In the genomic region with DNA sequence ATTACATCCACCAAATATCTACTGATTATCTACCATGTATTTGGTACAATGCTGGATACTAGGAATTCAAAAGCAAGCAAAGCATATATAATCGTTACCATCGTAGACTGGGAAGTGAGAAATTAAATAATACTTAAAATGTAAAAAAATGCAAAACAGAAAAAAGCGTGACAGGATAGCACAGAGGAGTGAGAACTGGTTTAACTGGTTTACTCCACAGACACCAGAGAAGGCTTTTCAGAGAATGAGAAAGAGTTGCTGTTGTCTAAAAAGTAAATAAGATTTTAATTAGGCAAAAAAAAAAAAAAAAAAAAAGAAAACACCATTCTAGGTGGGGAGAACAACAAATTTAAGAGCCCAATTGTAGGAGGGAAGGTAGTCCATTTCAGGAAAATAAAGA, we compare ENCODE assay signal across 22 cellular contexts.
DNase-seq lines count a peak whose midpoint lies in the region; ATAC-seq, FAIRE-seq and TF ChIP-seq lines count a peak whose summit lies in the region.
"Had no signal": no experiment of that assay in that cellular context is flagged by ENCODE, and none has a peak within 500 bp of the region (broad histone marks: within the 10 kb centered on the region; RNA-seq: fewer than 3 reads in every experiment).

No MANE protein-coding gene starts in this region.

- no peak overlapping the region for H2BK120ac ChIP-seq in H1 (replicated peaks; ENCODE audit: low read depth, low read length)

- no peak overlapping the region for H4K8ac ChIP-seq in H1 (ENCODE audit: extremely low read depth, insufficient read depth, low read length)

- no peaks in the 10 kb centered on the region for H3K9me3 ChIP-seq in H1 (ENCODE audit: insufficient read depth in 2 of 2, low read depth in 1 of 2, low read length in 1 of 2)
- H3K9me3 ChIP-seq: SJSA1 had no signal

- peak overlapping the region; percentile 73 for H4K5ac ChIP-seq in H1 (ENCODE audit: insufficient read length, low read depth, low read length)

- no peaks in the 10 kb centered on the region for H4K20me1 ChIP-seq in H1 (replicated peaks in 1 of 2; ENCODE audit: control insufficient read depth in 1 of 2, insufficient read depth in 2 of 2, low read length in 2 of 2)

- FAIRE-seq in H1 (lab: Jason Lieb, UNC) = no peak
- FAIRE-seq: HTR-8/SVneo had no signal

- no peak overlapping the region for H2BK12ac ChIP-seq in H1 (ENCODE audit: low read depth, low read length)

- no peaks in the 10 kb centered on the region for H3K79me2 ChIP-seq in H1 (ENCODE audit: control insufficient read depth in 1 of 2, insufficient read depth in 2 of 2, low read length in 2 of 2)

- DNase-seq in NCI-H748 (lab: John Stamatoyannopoulos, UW; ENCODE audit: unreplicated experiment) (peak; percentile 50), NCI-H748 treated with DMSO at 0.1 percent for 48 hours (lab: John Stamatoyannopoulos, UW) (no peak), NCI-H2029 treated with DMSO at 0.1 percent for 48 hours (lab: John Stamatoyannopoulos, UW) (peak; percentile 0), H1 (ENCODE audit: low read depth in 1 of 2, low spot score in 2 of 2) (no peak), NCI-H82 treated with DMSO at 0.1 percent for 48 hours (lab: John Stamatoyannopoulos, UW; ENCODE audit: unreplicated experiment) (no peak), iPS-NIHi11 (ENCODE audit: low spot score) (no peak), NCI-H146 (lab: John Stamatoyannopoulos, UW) (no peak)
- DNase-seq: EL, H9, HFFc6, IMR-90, NCI-H1105, NCI-H2107, NCI-H82, OCI-M1, T-helper 1 cell had no signal

- no peak overlapping the region for H2AK5ac ChIP-seq in H1 (ENCODE audit: low read depth, low read length)

- 42% methylated on average over 3 of the region's 3 CpGs; no CpG with 5 or more reads in 1 of the 2 experiments for WGBS in H1 (ENCODE audit: extremely low coverage in 1 of 2, insufficient coverage in 1 of 2, insufficient read length in 1 of 2, insufficient replicate concordance in 2 of 2, low coverage in 1 of 2, low lambda C conversion rate in 2 of 2, missing lambda C conversion rate in 1 of 2), 2 experiments

- peak overlapping the region in 1 of 4 experiments; percentile 28; a peak in 1 of 8 replicates for H3K4me3 ChIP-seq in H1 (ENCODE audit: extremely low read depth in 1 of 4, insufficient read depth in 2 of 4, low read depth in 3 of 4, low read length in 4 of 4)
- H3K4me3 ChIP-seq: SJSA1 had no signal

- no peak overlapping the region for H3K18ac ChIP-seq in H1 (ENCODE audit: extremely low read depth, low read length)

- peak overlapping the region in 1 of 2 experiments; percentile 44; a peak in 1 of 4 replicates for H3K4me2 ChIP-seq in H1 (ENCODE audit: insufficient read depth in 1 of 2, low read depth in 2 of 2, low read length in 2 of 2)
- H3K4me2 ChIP-seq: KMS-11 had no signal

- no peak overlapping the region for H3K14ac ChIP-seq in H1 (ENCODE audit: insufficient read length)

- no peaks in the 10 kb centered on the region for H3K36me3 ChIP-seq in H1 (ENCODE audit: control insufficient read depth in 2 of 4, insufficient read depth in 4 of 4, low read length in 3 of 4)
- H3K36me3 ChIP-seq: SJSA1 had no signal

- H3K23ac ChIP-seq in H1 (ENCODE audit: insufficient read length) = no peak overlapping the region

- H4K91ac ChIP-seq in H1 (replicated peaks; ENCODE audit: insufficient read length, low read length) = no peak overlapping the region

- no peaks in the 10 kb centered on the region for H3K23me2 ChIP-seq in H1 (ENCODE audit: low read depth, low read length)

- H3K56ac ChIP-seq in H1 (replicated peaks; ENCODE audit: insufficient read length, low read depth, low read length) = no peak overlapping the region

- H3K4me1 ChIP-seq in H1 (replicated peaks in 1 of 4; ENCODE audit: control insufficient read depth in 3 of 4, insufficient read depth in 4 of 4, low read length in 3 of 4) = 0 out of 7 replicates have a peak, but pooled peaks cover 0 to 4% (median 1%) of the 10 kb centered on the region in 4 experiments
- H3K4me1 ChIP-seq: SJSA1 had no signal

- no peak for TF ChIP-seq EP300 in H1 (IDR thresholded peaks at IDR 0.05; ENCODE audit: borderline replicate concordance in 1 of 2, low read depth in 2 of 2, low read length in 2 of 2)

- H3K4ac ChIP-seq in H1 (replicated peaks; ENCODE audit: insufficient read length, low read depth, low read length) = no peak overlapping the region

- no peaks in the 10 kb centered on the region for H3K27me3 ChIP-seq in H1 (replicated peaks in 1 of 4; ENCODE audit: control insufficient read depth in 3 of 4, extremely low read depth in 1 of 4, insufficient read depth in 3 of 4, low read length in 3 of 4)
- H3K27me3 ChIP-seq: SJSA1 had no signal

- H3K9ac ChIP-seq in H1 (replicated peaks in 1 of 4; ENCODE audit: extremely low read depth in 1 of 4, low read depth in 3 of 4, low read length in 3 of 4) = no peak overlapping the region
- H3K9ac ChIP-seq: KMS-11 had no signal

- CTCF ChIA-PET in H1 (lab: Charles Lee; ENCODE audit: partially characterized antibody) = interaction anchor here (0.5 to 0.7 kb wide), 2 partner anchors 12 to 66 kb away, joined by 3 read pairs; no protein-coding TSS in a partner anchor

- H2BK15ac ChIP-seq in H1 (ENCODE audit: low read length) = no peak overlapping the region

- TF ChIP-seq POLR2A in H1 (IDR thresholded peaks at IDR 0.05; ENCODE audit: control extremely low read depth in 1 of 2, low read depth in 2 of 2, low read length in 2 of 2) = no peak

- H2BK20ac ChIP-seq in H1 (ENCODE audit: low read length) = no peak overlapping the region

- H2AFZ ChIP-seq in H1 (ENCODE audit: low read length) = no peak overlapping the region

- H2BK5ac ChIP-seq in H1 (ENCODE audit: low read depth, low read length) = no peak overlapping the region

- H3K27ac ChIP-seq in H1 (ENCODE audit: low read depth, low read length) = no peak overlapping the region
- H3K27ac ChIP-seq: HL-60, KMS-11, SJSA1 had no signal

- no peak for ATAC-seq in HG03342 (IDR thresholded peaks at IDR 0.05; ENCODE audit: unreplicated experiment)
- ATAC-seq: Right ventricle myocardium inferior had no signal

- no peaks in the 10 kb centered on the region for H3K79me1 ChIP-seq in H1 (ENCODE audit: low read depth, low read length)

- POLR2A ChIA-PET in H1 (lab: Charles Lee; ENCODE audit: partially characterized antibody) = no interaction called here

- no peak for TF ChIP-seq CTCF in H1 (IDR thresholded peaks at IDR 0.05; ENCODE audit: control extremely low read depth in 1 of 3, insufficient read depth in 1 of 3, low read depth in 1 of 3, low read length in 3 of 3)

- no peak for TF ChIP-seq RAD21 in H1 (IDR thresholded peaks at IDR 0.05 in 1 of 2, conservative IDR thresholded peaks at IDR 0.05 in 1 of 2; ENCODE audit: low read depth in 2 of 2, low read length in 2 of 2)

TF ChIP-seq in H1, 55 proteins besides CTCF, POLR2A, EP300 and RAD21 (continues in another document):
- TF ChIP-seq SP1 (IDR thresholded peaks at IDR 0.05; ENCODE audit: low read depth, low read length) = 0 out of 2 replicates have a peak, but pooled peaks have one; percentile 12

Comparison
In these comparisons a context has a peak if more than half of its experiments do, and no peak if none do; other contexts are left out.
1. DNase-seq: peak in NCI-H748 (single experiment) and NCI-H2029 treated with DMSO at 0.1 percent for 48 hours (single experiment); none in NCI-H748 treated with DMSO at 0.1 percent for 48 hours (single experiment), H1 (0 of 2), NCI-H82 treated with DMSO at 0.1 percent for 48 hours (single experiment), iPS-NIHi11 (single experiment) and NCI-H146 (single experiment).